Comparison of ENCODE assay signal across 18 cellular contexts in the genomic region with DNA sequence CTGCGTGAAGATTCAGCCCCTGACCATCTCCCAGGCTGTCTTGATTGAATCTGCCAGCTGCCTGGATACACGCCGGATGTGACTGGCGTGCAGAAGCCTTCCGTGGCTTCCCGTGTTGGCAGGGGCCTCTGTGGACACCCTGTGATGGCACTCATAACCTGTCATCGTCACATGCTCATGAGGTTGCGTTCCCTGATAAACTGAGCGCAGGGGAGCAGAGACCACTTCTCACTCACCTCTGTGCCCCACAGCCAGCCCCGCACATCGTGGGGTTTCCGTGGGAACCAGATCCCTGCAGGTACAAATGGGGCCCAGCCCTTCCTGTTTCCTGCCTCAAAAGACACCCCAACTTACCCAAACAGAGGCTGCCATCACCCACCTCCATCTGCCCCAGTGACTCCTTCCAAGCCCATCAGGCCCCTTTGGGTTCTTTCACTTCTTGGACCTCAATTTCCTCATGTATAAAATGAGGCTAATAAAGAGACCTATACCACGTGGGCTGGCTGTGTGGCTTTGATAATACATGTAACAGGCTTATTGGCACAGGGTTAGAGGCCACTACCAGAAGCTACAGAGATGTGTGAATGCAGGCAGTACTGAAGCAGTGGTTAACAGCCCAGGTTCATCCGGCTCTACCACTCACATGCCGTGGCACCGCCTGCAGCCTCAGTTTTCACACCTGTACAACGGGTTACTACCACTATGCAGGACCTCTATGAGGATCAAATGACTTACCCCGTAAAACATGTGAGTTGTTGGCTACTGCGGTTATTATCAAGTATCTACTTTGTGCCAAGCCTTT. TPM values are rescaled to one million over a fixed set of nuclear protein-coding genes. Genes with fewer than 3 reads are reported as not detected.
DNase-seq lines count a peak whose midpoint lies in the region; ATAC-seq lines count a peak whose summit lies in the region.
"Had no signal": no experiment of that assay in that cellular context is flagged by ENCODE, and none has a peak within 500 bp of the region (broad histone marks: within the 10 kb centered on the region; RNA-seq: fewer than 3 reads in every experiment).

No MANE protein-coding gene starts in this region.

- H3K27ac ChIP-seq in effector memory CD4-positive, alpha-beta T cell (ENCODE audit: insufficient read depth, low read length, poor library complexity, severe bottlenecking) = peak overlapping the region; percentile 71
- H3K27ac ChIP-seq: A549, esophagus squamous epithelium, testis had no signal

- peaks cover 7% of the 10 kb centered on the region for H3K9me3 ChIP-seq in effector memory CD4-positive, alpha-beta T cell (ENCODE audit: control insufficient read depth, low read length)
- H3K9me3 ChIP-seq: A549, esophagus squamous epithelium, testis had no signal

- H3K4me1 ChIP-seq in effector memory CD4-positive, alpha-beta T cell (ENCODE audit: control insufficient read depth, insufficient read depth, low read length, poor library complexity, severe bottlenecking) = peaks cover 24% of the 10 kb centered on the region
- H3K4me1 ChIP-seq: A549, esophagus squamous epithelium, testis had no signal

- peak; percentile 7 for DNase-seq in activated T-cell treated with anti-CD3 and anti-CD28 coated beads for 4 hours
- DNase-seq in activated T-cell treated with anti-CD3 and anti-CD28 coated beads, Interleukin-2, amount 50 U/mL, for 48 hours = no peak
- DNase-seq in activated CD8-positive, alpha-beta memory T cell treated with anti-CD3 and anti-CD28 coated beads for 24 hours = peak; percentile 56
- peak in 2 of 3 donors; percentile 35 to 54 for DNase-seq in effector memory CD4-positive, alpha-beta T cell
- peak; percentile 12 for DNase-seq in stimulated activated CD8-positive, alpha-beta memory T cell treated with anti-CD3 and anti-CD28 coated beads, Interleukin-12 subunit alpha, Interleukin-12 subunit beta, amount 100 ng/mL, for 1 hour (ENCODE audit: low read depth)
- no peak for DNase-seq in NCI-H2081 treated with DMSO at 0.1 percent for 48 hours (lab: John Stamatoyannopoulos, UW)
- DNase-seq in mesenteric fat pad (ENCODE audit: low spot score) = no peak
- DNase-seq: esophagus squamous epithelium, GOT3, heart right ventricle, KBM-7, NCI-H1092 treated with DMSO at 0.1 percent for 48 hours, NCI-H226, testis had no signal

- H3K27me3 ChIP-seq in effector memory CD4-positive, alpha-beta T cell (replicated peaks; ENCODE audit: control insufficient read depth, insufficient read depth, low read length, poor library complexity, severe bottlenecking) = no peaks in the 10 kb centered on the region
- H3K27me3 ChIP-seq: esophagus squamous epithelium, heart right ventricle, testis had no signal

- no peak overlapping the region for H3K4me3 ChIP-seq in effector memory CD4-positive, alpha-beta T cell (ENCODE audit: insufficient read depth, low read depth, low read length, poor library complexity, severe bottlenecking)
- H3K4me3 ChIP-seq: A549, esophagus squamous epithelium, heart right ventricle, testis had no signal

- H3K36me3 ChIP-seq in effector memory CD4-positive, alpha-beta T cell (ENCODE audit: control insufficient read depth, insufficient read depth, low read length) = no peaks in the 10 kb centered on the region

- ATAC-seq in GM19035 (IDR thresholded peaks at IDR 0.05; ENCODE audit: unreplicated experiment) = no peak
- ATAC-seq: A549, SK-N-SH treated with all-trans-retinoic acid at 6 μM for 48 hours, WTC11 had no signal

RNA-seq across cellular contexts. Expression of gene HTR6, which starts 23.6 kb away (rescaled TPM):
- not detected for total RNA-seq in mesenteric fat pad
- total RNA-seq: esophagus squamous epithelium, heart right ventricle had no signal

RNA-seq across cellular contexts. Expression of gene NBL1, which starts 44.1 kb away (rescaled TPM):
- total RNA-seq in mesenteric fat pad = 126 TPM

Comparison
In these comparisons a context has a peak if more than half of its experiments do, and no peak if none do; other contexts are left out.
1. DNase-seq: peak in activated T-cell treated with anti-CD3 and anti-CD28 coated beads for 4 hours (single experiment), activated CD8-positive, alpha-beta memory T cell treated with anti-CD3 and anti-CD28 coated beads for 24 hours (single experiment), effector memory CD4-positive, alpha-beta T cell (2 of 3) and stimulated activated CD8-positive, alpha-beta memory T cell treated with anti-CD3 and anti-CD28 coated beads, Interleukin-12 subunit alpha, Interleukin-12 subunit beta, amount 100 ng/mL, for 1 hour (single experiment); none in activated T-cell treated with anti-CD3 and anti-CD28 coated beads, Interleukin-2, amount 50 U/mL, for 48 hours (0 of 2), NCI-H2081 treated with DMSO at 0.1 percent for 48 hours (single experiment) and mesenteric fat pad (single experiment).